In genomic region chr3:123698813-123699212, GRCh38 we compare ENCODE assay signal across 21 cellular contexts.
DNase-seq lines count a peak whose midpoint lies in the region; ATAC-seq and TF ChIP-seq lines count a peak whose summit lies in the region.
"Had no signal": no experiment of that assay in that cellular context is flagged by ENCODE, and none has a peak within 500 bp of the region (broad histone marks: within the 10 kb centered on the region; RNA-seq: fewer than 3 reads in every experiment).

No MANE protein-coding gene starts in this region.

- TF ChIP-seq CTCF in dorsolateral prefrontal cortex (IDR thresholded peaks at IDR 0.05 in 54 of 56, conservative IDR thresholded peaks at IDR 0.05 in 2 of 56; ENCODE audit: low read depth in 1 of 56, partially characterized antibody in 56 of 56), result no peak

- H3K4me3 ChIP-seq in adipocyte (ENCODE audit: low read length), result peak overlapping the region; percentile 74
- peak overlapping the region in 51 of 59 donors; percentile 8 to 59 (median 43) for H3K4me3 ChIP-seq in dorsolateral prefrontal cortex
- H3K4me3 ChIP-seq in muscle layer of colon (ENCODE audit: low read depth in 1 of 2, low read length in 2 of 2), result peak overlapping the region; percentile 84 to 89
- H3K4me3 ChIP-seq: smooth muscle cell had no signal

- H3K9me3 ChIP-seq in adipocyte (ENCODE audit: control insufficient read depth, low read length) (no peaks in the 10 kb centered on the region), muscle layer of colon (ENCODE audit: low read length) (no peaks in the 10 kb centered on the region)

- no peak overlapping the region for H3K4me3 Mint-ChIP-seq in naive thymus-derived CD8-positive, alpha-beta T cell
- H3K4me3 Mint-ChIP-seq: activated CD4-positive, alpha-beta T cell treated with anti-CD3 and anti-CD28 coated beads for 36 hours had no signal

- intact Hi-C loops in dorsolateral prefrontal cortex (cut with DNase I), result no loop called here

- peaks cover 63% of the 10 kb centered on the region for H3K4me1 ChIP-seq in adipocyte (ENCODE audit: control insufficient read depth, insufficient read depth, low read length)
- peaks cover 35% of the 10 kb centered on the region for H3K4me1 ChIP-seq in muscle layer of colon (ENCODE audit: insufficient read depth, low read length)

- CTCF ChIA-PET in HEK293T (lab: Yijun Ruan, JAX), result interaction anchor here (1.1 to 1.2 kb wide), 2 partner anchors 25 to 46 kb away, joined by 4 read pairs; no protein-coding TSS in a partner anchor

- H3K27me3 Mint-ChIP-seq in naive thymus-derived CD8-positive, alpha-beta T cell, result peaks cover 0 to 11% (median 4%) of the 10 kb centered on the region in 5 donors

- POLR2A ChIA-PET in HEK293T (lab: Yijun Ruan, JAX), result no interaction called here
- POLR2A ChIA-PET in naive thymus-derived CD8-positive, alpha-beta T cell (lab: Charles Lee), result no interaction called here

- peak overlapping the region; percentile 68 for H3K9ac ChIP-seq in adipocyte (ENCODE audit: low read length)
- peak overlapping the region; percentile 98 for H3K9ac ChIP-seq in muscle layer of colon (ENCODE audit: low read length)
- H3K9ac ChIP-seq: KMS-11 had no signal

- H3K27ac Mint-ChIP-seq in naive thymus-derived CD8-positive, alpha-beta T cell, result no peak overlapping the region
- H3K27ac Mint-ChIP-seq: activated CD4-positive, alpha-beta T cell treated with anti-CD3 and anti-CD28 coated beads for 36 hours had no signal

- H3K4me1 Mint-ChIP-seq in naive thymus-derived CD8-positive, alpha-beta T cell, result peaks cover 0 to 8% (median 0%) of the 10 kb centered on the region in 4 donors
- H3K4me1 Mint-ChIP-seq: activated CD4-positive, alpha-beta T cell treated with anti-CD3 and anti-CD28 coated beads for 36 hours had no signal

- H3K36me3 ChIP-seq in adipocyte (ENCODE audit: control insufficient read depth, insufficient read depth, low read length, severe bottlenecking), result peaks cover 15% of the 10 kb centered on the region
- peaks cover 11% of the 10 kb centered on the region for H3K36me3 ChIP-seq in muscle layer of colon (ENCODE audit: insufficient read depth, low read length)

- no peaks in the 10 kb centered on the region for H3K36me3 Mint-ChIP-seq in naive thymus-derived CD8-positive, alpha-beta T cell

- H3K27ac ChIP-seq in dorsolateral prefrontal cortex, result peak overlapping the region in 18 of 59 donors; percentile 3 to 79 (median 40)
- peak overlapping the region; percentile 96 for H3K27ac ChIP-seq in muscle layer of colon (ENCODE audit: low read depth, low read length)
- H3K27ac ChIP-seq in temporal lobe (ENCODE audit: low read depth, low read length), result peak overlapping the region; percentile 27
- H3K27ac ChIP-seq: epithelial cell of prostate, KMS-11 had no signal

- ATAC-seq in naive thymus-derived CD8-positive, alpha-beta T cell, result no peak
- ATAC-seq in esophagus mucosa, result no peak
- ATAC-seq: activated CD4-positive, alpha-beta T cell treated with anti-CD3 and anti-CD28 coated beads for 36 hours; PC-3 had no signal

- no peaks in the 10 kb centered on the region for H3K9me3 Mint-ChIP-seq in naive thymus-derived CD8-positive, alpha-beta T cell

- DNase-seq in adipocyte (ENCODE audit: low read depth) (no peak), dorsolateral prefrontal cortex (no peak), HEK293T (ENCODE audit: extremely low spot score) (no peak)
- no peak for DNase-seq in stimulated activated naive CD4-positive, alpha-beta T cell treated with Interleukin-2 at 50 U/mL for 16 hours (lab: John Stamatoyannopoulos, UW)
- no peak for DNase-seq in naive thymus-derived CD8-positive, alpha-beta T cell
- DNase-seq: activated CD4-positive, alpha-beta T cell treated with anti-CD3 and anti-CD28 coated beads for 36 hours; activated effector memory CD4-positive, alpha-beta T cell treated with anti-CD3 and anti-CD28 coated beads, Interleukin-2, amount 50 U/mL, for 16 hours; amygdala; H7; head of caudate nucleus; midbrain; NCI-H1092 treated with DMSO at 0.1 percent for 48 hours; NCI-H82; occipital lobe; PC-3 had no signal

- H3K27me3 ChIP-seq in adipocyte (replicated peaks; ENCODE audit: control insufficient read depth, insufficient read depth, low read length) (no peaks in the 10 kb centered on the region), dorsolateral prefrontal cortex (no peaks in the 10 kb centered on the region), muscle layer of colon (ENCODE audit: control insufficient read depth in 1 of 2, insufficient read depth in 2 of 2, low read length in 2 of 2) (no peaks in the 10 kb centered on the region)

TF ChIP-seq in HEK293T, 16 proteins besides CTCF, POLR2A, EP300 and RAD21:
- TF ChIP-seq SP1 (IDR thresholded peaks at IDR 0.05) (no peak), L3MBTL2 (conservative IDR thresholded peaks at IDR 0.05) (no peak), HDGF (IDR thresholded peaks at IDR 0.05; ENCODE audit: borderline replicate concordance) (no peak), ZNF384 (IDR thresholded peaks at IDR 0.05) (no peak), SUZ12 (IDR thresholded peaks at IDR 0.05) (no peak), FOXM1 (IDR thresholded peaks at IDR 0.05; ENCODE audit: borderline replicate concordance) (no peak), ELF4 (IDR thresholded peaks at IDR 0.05) (no peak), LEF1 (IDR thresholded peaks at IDR 0.05; ENCODE audit: borderline replicate concordance) (no peak), CTBP1 (IDR thresholded peaks at IDR 0.05; ENCODE audit: borderline replicate concordance) (no peak), TARDBP (IDR thresholded peaks at IDR 0.05) (no peak), PKNOX1 (IDR thresholded peaks at IDR 0.05) (no peak), FOXK2 (IDR thresholded peaks at IDR 0.05) (no peak), BHLHE40 (IDR thresholded peaks at IDR 0.05; ENCODE audit: borderline replicate concordance) (no peak), NFRKB (IDR thresholded peaks at IDR 0.05) (no peak), ARNT (IDR thresholded peaks at IDR 0.05) (no peak)
